ENCODE assay signal across 18 cellular contexts in the genomic region with DNA sequence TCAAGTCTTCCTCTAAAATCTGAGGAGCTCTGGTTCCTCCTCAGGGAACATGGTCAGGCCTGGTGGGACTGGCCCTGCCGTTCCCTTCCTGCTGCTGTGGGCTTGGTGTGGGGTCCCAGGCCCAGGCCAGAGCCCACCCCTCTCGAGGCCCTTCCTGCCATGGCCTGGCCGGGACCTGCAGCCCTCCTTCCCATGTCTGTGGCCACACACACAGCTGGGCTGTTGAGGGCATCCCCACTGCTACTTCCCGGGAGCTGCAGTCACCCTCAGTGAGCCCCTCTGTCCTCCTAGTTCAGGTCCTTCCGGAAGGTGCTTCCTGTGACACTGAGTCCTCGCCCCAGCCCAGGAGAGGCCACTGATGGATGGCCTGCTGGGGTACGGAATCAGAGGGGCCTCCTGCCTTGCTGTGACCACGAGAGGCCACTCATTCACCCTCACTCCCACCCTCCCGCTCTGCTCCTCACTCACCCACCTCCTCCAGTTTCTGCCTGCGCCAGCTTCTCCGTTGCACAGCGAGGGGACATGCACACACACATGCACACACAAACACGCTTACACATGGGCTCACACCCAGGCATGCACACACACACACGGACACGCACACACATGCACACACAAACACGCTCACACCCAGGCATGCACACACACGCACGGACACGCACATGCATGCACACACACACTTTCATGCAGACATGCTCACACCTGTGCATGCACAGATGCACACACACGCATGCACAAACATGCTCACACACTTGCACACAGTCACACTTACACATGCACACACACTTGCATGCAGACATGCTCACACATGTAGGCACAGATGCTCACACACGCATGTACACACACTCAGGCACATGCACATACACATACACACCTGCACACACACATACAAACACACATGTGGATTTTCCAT. TPM values are rescaled to one million over a fixed set of nuclear protein-coding genes. Genes with fewer than 3 reads are reported as not detected.
"Had no signal": no experiment of that assay in that cellular context is flagged by ENCODE, and none has a peak within 500 bp of the region (broad histone marks: within the 10 kb centered on the region; RNA-seq: fewer than 3 reads in every experiment).

No MANE protein-coding gene starts in this region.

- ATAC-seq: activated CD8-positive, alpha-beta T cell treated with anti-CD3 and anti-CD28 coated beads for 36 hours; effector memory CD8-positive, alpha-beta T cell; stimulated activated memory B cell treated with anti-CD40 and anti-IgM and Interleukin-4, amounts not matched to agents 10 μg/mL and 1 μg/mL and 100 μg/mL, for 72 hours had no signal

- H3K27ac ChIP-seq: adrenal gland, ovary, tibial nerve had no signal

- H3K4me3 ChIP-seq: adrenal gland, ovary, smooth muscle cell, tibial nerve had no signal

- H3K9me3 Mint-ChIP-seq: activated CD8-positive, alpha-beta T cell treated with anti-CD3 and anti-CD28 coated beads for 36 hours; activated T-helper 1 cell treated with anti-CD3 and anti-CD28 coated beads, Interleukin-12 subunit alpha, Interleukin-12 subunit beta, Interleukin-2, Interleukin-4 antibody, amounts not matched to agents 30 ng/mL and 10 ng/mL and 1 ng/mL, durations not matched to agents 14 hours and 24 hours and 36 hours; dendritic cell treated with granulocyte-macrophage colony-stimulating factor and Interleukin-4, amounts not matched to agents 40 ng/mL and 50 ng/mL, for 4 days; effector memory CD8-positive, alpha-beta T cell; immature natural killer cell; memory B cell; nephron progenitor cell; stimulated activated memory B cell treated with anti-CD40 and anti-IgM and Interleukin-4, amounts not matched to agents 10 μg/mL and 1 μg/mL and 100 μg/mL, for 72 hours had no signal

- H3K4me1 Mint-ChIP-seq: stimulated activated memory B cell treated with anti-CD40 and anti-IgM and Interleukin-4, amounts not matched to agents 10 μg/mL and 1 μg/mL and 100 μg/mL, for 72 hours had no signal

- DNase-seq: activated CD4-positive, alpha-beta T cell treated with anti-CD3 and anti-CD28 coated beads for 4 hours; activated CD8-positive, alpha-beta memory T cell treated with anti-CD3 and anti-CD28 coated beads, Interleukin-2, amount 50 U/mL, for 4 hours; activated CD8-positive, alpha-beta T cell treated with anti-CD3 and anti-CD28 coated beads for 36 hours; activated naive CD4-positive, alpha-beta T cell treated with anti-CD3 and anti-CD28 coated beads, Interleukin-2, amount 50 U/mL, for 16 hours; central memory CD4-positive, alpha-beta T cell; effector memory CD8-positive, alpha-beta T cell; immature natural killer cell; nephron progenitor cell; SIG-M5; stimulated activated CD4-positive, alpha-beta T cell treated with anti-CD3 and anti-CD28 coated beads, Interleukin-1b, Interleukin-23, amount 100 ng/mL, for 48 hours had no signal

- H3K36me3 Mint-ChIP-seq: immature natural killer cell; memory B cell; stimulated activated memory B cell treated with anti-CD40 and anti-IgM and Interleukin-4, amounts not matched to agents 10 μg/mL and 1 μg/mL and 100 μg/mL, for 72 hours had no signal

- H3K27me3 ChIP-seq: adrenal gland, ovary had no signal

- H3K4me1 ChIP-seq: adrenal gland had no signal

- H3K4me3 Mint-ChIP-seq: activated CD8-positive, alpha-beta T cell treated with anti-CD3 and anti-CD28 coated beads for 36 hours; activated T-helper 1 cell treated with anti-CD3 and anti-CD28 coated beads, Interleukin-12 subunit alpha, Interleukin-12 subunit beta, Interleukin-2, Interleukin-4 antibody, amounts not matched to agents 30 ng/mL and 10 ng/mL and 1 ng/mL, durations not matched to agents 14 hours and 24 hours and 36 hours; dendritic cell treated with granulocyte-macrophage colony-stimulating factor and Interleukin-4, amounts not matched to agents 40 ng/mL and 50 ng/mL, for 4 days; effector memory CD8-positive, alpha-beta T cell; immature natural killer cell; memory B cell; nephron progenitor cell; stimulated activated memory B cell treated with anti-CD40 and anti-IgM and Interleukin-4, amounts not matched to agents 10 μg/mL and 1 μg/mL and 100 μg/mL, for 72 hours had no signal

- H3K27me3 Mint-ChIP-seq: activated CD8-positive, alpha-beta T cell treated with anti-CD3 and anti-CD28 coated beads for 36 hours had no signal

- H3K27ac Mint-ChIP-seq: activated CD8-positive, alpha-beta T cell treated with anti-CD3 and anti-CD28 coated beads for 36 hours; activated T-helper 1 cell treated with anti-CD3 and anti-CD28 coated beads, Interleukin-12 subunit alpha, Interleukin-12 subunit beta, Interleukin-2, Interleukin-4 antibody, amounts not matched to agents 30 ng/mL and 10 ng/mL and 1 ng/mL, durations not matched to agents 14 hours and 24 hours and 36 hours; dendritic cell treated with granulocyte-macrophage colony-stimulating factor and Interleukin-4, amounts not matched to agents 40 ng/mL and 50 ng/mL, for 4 days; immature natural killer cell; memory B cell; nephron progenitor cell; stimulated activated memory B cell treated with anti-CD40 and anti-IgM and Interleukin-4, amounts not matched to agents 10 μg/mL and 1 μg/mL and 100 μg/mL, for 72 hours had no signal

- H3K9me3 ChIP-seq: adrenal gland, ovary, tibial nerve had no signal

- H3K36me3 ChIP-seq: adrenal gland, ovary, tibial nerve had no signal

RNA-seq across cellular contexts. Expression of gene MCF2L, which starts 7.3 kb away (rescaled TPM):
- total RNA-seq: activated T-helper 1 cell treated with anti-CD3 and anti-CD28 coated beads, Interleukin-12 subunit alpha, Interleukin-12 subunit beta, Interleukin-2, Interleukin-4 antibody, amounts not matched to agents 30 ng/mL and 10 ng/mL and 1 ng/mL, durations not matched to agents 14 hours and 24 hours and 36 hours had no signal
